25 cellular contexts compared by ENCODE assay signal in genomic region chr21:15127437-15127836, GRCh38.
DNase-seq lines count a peak whose midpoint lies in the region; ATAC-seq, FAIRE-seq and TF ChIP-seq lines count a peak whose summit lies in the region.
"Had no signal": no experiment of that assay in that cellular context is flagged by ENCODE, and none has a peak within 500 bp of the region (broad histone marks: within the 10 kb centered on the region; RNA-seq: fewer than 3 reads in every experiment).

No MANE protein-coding gene starts in this region.

- TF ChIP-seq EP300 in HepG2 (IDR thresholded peaks at IDR 0.05; ENCODE audit: low read depth in 2 of 2, low read length in 2 of 2) (no peak), HepG2 (CRISPR knock-in tag; IDR thresholded peaks at IDR 0.05; ENCODE audit: borderline replicate concordance) (no peak)

- H3K9ac ChIP-seq in liver (ENCODE audit: low read depth in 1 of 2, low read length in 2 of 2) (no peak overlapping the region), HepG2 (ENCODE audit: insufficient read depth, low read depth, low read length) (no peak overlapping the region)
- H3K9ac ChIP-seq: BLaER1 had no signal

- H3K27ac ChIP-seq in liver (ENCODE audit: low read depth in 1 of 2, low read length in 2 of 2): no peak overlapping the region
- H3K27ac ChIP-seq in HepG2 (ENCODE audit: extremely low read length, insufficient read depth, low read length): no peak overlapping the region
- peak overlapping the region; percentile 43 for H3K27ac ChIP-seq in psoas muscle
- no peak overlapping the region for H3K27ac ChIP-seq in small intestine (ENCODE audit: low read depth in 1 of 2, low read length in 1 of 2)
- H3K27ac ChIP-seq: 22Rv1, A549, BLaER1 had no signal

- no peak for TF ChIP-seq POLR2A in HepG2 (IDR thresholded peaks at IDR 0.05; ENCODE audit: insufficient read depth in 1 of 2, low read depth in 2 of 2, low read length in 2 of 2)

- H3K9me3 ChIP-seq in liver (ENCODE audit: control insufficient read depth in 4 of 4, low read length in 3 of 4): no peaks in the 10 kb centered on the region
- no peaks in the 10 kb centered on the region for H3K9me3 ChIP-seq in HepG2 (ENCODE audit: low read length)
- no peaks in the 10 kb centered on the region for H3K9me3 ChIP-seq in psoas muscle
- no peaks in the 10 kb centered on the region for H3K9me3 ChIP-seq in small intestine (ENCODE audit: control insufficient read depth, low read depth)
- H3K9me3 ChIP-seq: BE2C had no signal

- H3K36me3 ChIP-seq in liver (ENCODE audit: control insufficient read depth in 4 of 4, insufficient read depth in 3 of 4, low read depth in 1 of 4, low read length in 3 of 4) (no peaks in the 10 kb centered on the region), HepG2 (replicated peaks in 1 of 2; ENCODE audit: control insufficient read depth in 1 of 2, insufficient read depth in 2 of 2, low read length in 2 of 2) (no peaks in the 10 kb centered on the region), psoas muscle (ENCODE audit: insufficient read depth in 1 of 2, low read depth in 1 of 2) (no peaks in the 10 kb centered on the region), small intestine (ENCODE audit: control insufficient read depth in 2 of 2, insufficient read depth in 2 of 2, low read length in 2 of 2) (no peaks in the 10 kb centered on the region)
- H3K36me3 ChIP-seq: BE2C, BLaER1 had no signal

- H3K4me1 ChIP-seq in liver (ENCODE audit: control insufficient read depth in 4 of 4, insufficient read depth in 4 of 4, low read length in 3 of 4) (peaks cover 0 to 12% (median 11%) of the 10 kb centered on the region in 4 donors), HepG2 (ENCODE audit: insufficient read depth, low read length) (peaks cover 6% of the 10 kb centered on the region), psoas muscle (peaks cover 22% of the 10 kb centered on the region), small intestine (ENCODE audit: control insufficient read depth in 2 of 2, insufficient read depth in 1 of 2, low read depth in 1 of 2, low read length in 1 of 2) (peaks cover 2 to 9% of the 10 kb centered on the region in 2 donors)

- intact Hi-C loops in HepG2 (cut with micrococcal nuclease; ENCODE audit: unreplicated experiment): no loop called here
- intact Hi-C loops in psoas muscle (cut with DNase I): loop anchor here in 1 of 2 donors (10.0 kb wide), 1 partner anchor 263 kb away; no protein-coding TSS in a partner anchor

- DNase-seq in HepG2 (ENCODE audit: low spot score) (no peak), psoas muscle (no peak), small intestine (peak; percentile 55)
- DNase-seq: BE2C; C1 segment of cervical spinal cord; CD4-positive, alpha-beta memory T cell; CD4-positive, CD25-positive, alpha-beta regulatory T cell; CD8-positive, alpha-beta memory T cell; COR-L47; DMS 273 treated with DMSO at 0.1 percent for 48 hours; DMS153; DMS53; DMS79; DND-41; EL; GDM1 had no signal

- no peaks in the 10 kb centered on the region for H4K20me1 ChIP-seq in HepG2 (ENCODE audit: insufficient read depth, low read length)
- H4K20me1 ChIP-seq: BLaER1 had no signal

- CTCF ChIA-PET in HepG2 (lab: Yijun Ruan, JAX; ENCODE audit: low intra/inter-chr PET ratio, low total read pairs): no interaction called here

- H2AFZ ChIP-seq in HepG2 (ENCODE audit: low read length): no peak overlapping the region

- in situ Hi-C loops in HepG2 (cut with HindIII; ENCODE audit: extremely low pct_ligation_motif_present, low pct_unique_long_range_greater_than_20kb): no loop called here

- BruUV-seq in HepG2 (replicated peaks; lab: Mats Ljungman, UMichigan): no TSS peak

- FAIRE-seq in HepG2 (lab: Jason Lieb, UNC): no peak
- FAIRE-seq in small intestine (lab: Jason Lieb, UNC): no peak
- FAIRE-seq: A549, GM12878, GM12892, GM18507 had no signal

- H3K27me3 ChIP-seq in liver (ENCODE audit: control insufficient read depth in 4 of 4, insufficient read depth in 4 of 4, low read length in 3 of 4): no peaks in the 10 kb centered on the region
- H3K27me3 ChIP-seq in HepG2 (ENCODE audit: control insufficient read depth in 1 of 2, insufficient read depth in 2 of 2, low read length in 2 of 2): no peaks in the 10 kb centered on the region
- H3K27me3 ChIP-seq in psoas muscle (ENCODE audit: insufficient read depth in 3 of 3, low read length in 2 of 3): no peaks in the 10 kb centered on the region
- H3K27me3 ChIP-seq in small intestine (ENCODE audit: control insufficient read depth in 2 of 2, insufficient read depth in 2 of 2, low read length in 2 of 2): peaks cover 0 to 3% of the 10 kb centered on the region in 2 donors
- H3K27me3 ChIP-seq: BE2C, BLaER1 had no signal

- H3K4me2 ChIP-seq in HepG2 (ENCODE audit: low read depth, low read length): no peak overlapping the region
- H3K4me2 ChIP-seq: A549, BLaER1 had no signal

- TF ChIP-seq RAD21 in liver (IDR thresholded peaks at IDR 0.05) (no peak), HepG2 (CRISPR knock-in tag; IDR thresholded peaks at IDR 0.05) (no peak)

- no peaks in the 10 kb centered on the region for H3K79me2 ChIP-seq in HepG2 (ENCODE audit: insufficient read depth, low read length)

- H3K4me3 ChIP-seq in liver (ENCODE audit: low read depth in 1 of 3, low read length in 3 of 3) (no peak overlapping the region), HepG2 (replicated peaks in 1 of 3; ENCODE audit: insufficient read depth in 1 of 3, low read depth in 2 of 3, low read length in 3 of 3) (no peak overlapping the region), psoas muscle (no peak overlapping the region), small intestine (ENCODE audit: low read depth in 1 of 2, low read length in 2 of 2) (no peak overlapping the region)
- H3K4me3 ChIP-seq: A549, BLaER1, GM12878 had no signal

- POLR2A ChIA-PET in HepG2 (lab: Yijun Ruan, JAX): no interaction called here

- ATAC-seq in HepG2: no peak
- no peak for ATAC-seq in psoas muscle
- ATAC-seq in HG03521 (IDR thresholded peaks at IDR 0.05; ENCODE audit: unreplicated experiment): no peak
- ATAC-seq in GM21423 (IDR thresholded peaks at IDR 0.05; ENCODE audit: unreplicated experiment): no peak
- ATAC-seq: A549, GM12878 had no signal

- TF ChIP-seq CTCF in liver (IDR thresholded peaks at IDR 0.05; ENCODE audit: low read depth, low read length, missing input control) (no peak), HepG2 (CRISPR knock-in tag; IDR thresholded peaks at IDR 0.05) (no peak), psoas muscle (IDR thresholded peaks at IDR 0.05) (no peak)

TF ChIP-seq in liver, 16 proteins besides CTCF, POLR2A, EP300 and RAD21 (continues in another document):
- TF ChIP-seq FOXA1 (IDR thresholded peaks at IDR 0.05) (no peak), EGR1 (IDR thresholded peaks at IDR 0.05; ENCODE audit: low read depth in 2 of 2) (no peak), JUND (IDR thresholded peaks at IDR 0.05) (no peak), ATF3 (IDR thresholded peaks at IDR 0.05) (no peak)

TF ChIP-seq in HepG2, 621 proteins besides CTCF, POLR2A, EP300 and RAD21:
- TF ChIP-seq JUN (CRISPR knock-in tag; IDR thresholded peaks at IDR 0.05): no peak
- TF ChIP-seq SP1 (IDR thresholded peaks at IDR 0.05): no peak
- TF ChIP-seq SP1 (CRISPR knock-in tag; IDR thresholded peaks at IDR 0.05): no peak
- no peak for TF ChIP-seq ZNF639 (CRISPR knock-in tag; conservative IDR thresholded peaks at IDR 0.05)
- TF ChIP-seq CHD4 (IDR thresholded peaks at IDR 0.05; ENCODE audit: borderline replicate concordance, low read length): no peak
- TF ChIP-seq ZNF772 (CRISPR knock-in tag; IDR thresholded peaks at IDR 0.05): no peak
- no peak for TF ChIP-seq THYN1 (CRISPR knock-in tag; IDR thresholded peaks at IDR 0.05; ENCODE audit: borderline replicate concordance, low read depth)
- no peak for TF ChIP-seq MAZ (IDR thresholded peaks at IDR 0.05; ENCODE audit: borderline replicate concordance, low read depth, low read length)
- no peak for TF ChIP-seq MAZ (CRISPR knock-in tag; IDR thresholded peaks at IDR 0.05; ENCODE audit: low read depth)
- no peak for TF ChIP-seq ZNF335 (CRISPR knock-in tag; IDR thresholded peaks at IDR 0.05)
- no peak for TF ChIP-seq SMARCE1 (IDR thresholded peaks at IDR 0.05; ENCODE audit: borderline replicate concordance)
- TF ChIP-seq MBNL3 (CRISPR knock-in tag; conservative IDR thresholded peaks at IDR 0.05): no peak
- TF ChIP-seq ZBTB1 (CRISPR knock-in tag; IDR thresholded peaks at IDR 0.05; ENCODE audit: borderline replicate concordance): no peak
- TF ChIP-seq ISL2 (CRISPR knock-in tag; IDR thresholded peaks at IDR 0.05): no peak
- TF ChIP-seq BRF2 (CRISPR knock-in tag; IDR thresholded peaks at IDR 0.05): no peak
- no peak for TF ChIP-seq ZNF124 (CRISPR knock-in tag; IDR thresholded peaks at IDR 0.05)
- TF ChIP-seq SOX5 (CRISPR knock-in tag; IDR thresholded peaks at IDR 0.05; ENCODE audit: borderline replicate concordance): no peak
- no peak for TF ChIP-seq ZNF510 (CRISPR knock-in tag; IDR thresholded peaks at IDR 0.05; ENCODE audit: low read depth)
- TF ChIP-seq BRCA1 (CRISPR knock-in tag; IDR thresholded peaks at IDR 0.05): no peak
- TF ChIP-seq ZNF543 (CRISPR knock-in tag; IDR thresholded peaks at IDR 0.05): no peak
TF ChIP-seq in HepG2: peak in this region for 0.
